20 cellular contexts compared by ENCODE assay signal in the genomic region with DNA sequence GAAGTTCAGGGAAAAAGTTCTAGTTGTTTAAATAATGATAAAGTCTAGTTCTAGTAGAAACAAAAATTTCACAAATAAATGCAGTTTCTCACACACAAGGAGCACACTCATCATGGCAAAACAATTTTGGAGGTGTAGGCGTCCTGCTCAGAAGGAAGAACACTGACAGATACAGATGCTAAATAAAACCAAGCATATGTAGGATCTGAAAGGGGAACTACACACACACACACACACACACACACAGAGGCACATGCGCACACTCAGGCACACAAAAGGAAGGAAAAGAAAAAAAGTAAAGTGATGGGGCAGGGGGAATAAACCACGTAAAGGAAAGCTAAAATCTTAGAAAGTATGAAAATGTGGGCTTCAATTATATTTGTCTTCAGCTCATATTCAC.
"Had no signal": no experiment of that assay in that cellular context is flagged by ENCODE, and none has a peak within 500 bp of the region (broad histone marks: within the 10 kb centered on the region; RNA-seq: fewer than 3 reads in every experiment).

No MANE protein-coding gene starts in this region.

- DNase-seq: activated CD4-positive, alpha-beta memory T cell treated with anti-CD3 and anti-CD28 coated beads, Interleukin-2, amount 10 ng/mL, durations not matched to agents 7 days and 5 days; activated CD4-positive, alpha-beta T cell treated with anti-CD3 and anti-CD28 coated beads, Interleukin-2, amount 10 ng/mL, durations not matched to agents 24 days and 14 days; activated effector memory CD4-positive, alpha-beta T cell treated with Interleukin-2 at 50 U/mL for 16 hours; activated naive CD4-positive, alpha-beta T cell treated with anti-CD3 and anti-CD28 coated beads, Interleukin-2, amount 10 ng/mL, durations not matched to agents 7 days and 5 days; activated T-cell treated with anti-CD3 and anti-CD28 coated beads, Interleukin-2, amount 50 U/mL, for 72 hours; colonic mucosa; effector memory CD8-positive, alpha-beta T cell; mesenchymal stem cell; nephron progenitor cell; stimulated activated CD4-positive, alpha-beta T cell treated with anti-CD3 and anti-CD28 coated beads, Interleukin-2, amount 100 ng/mL, for 48 hours; stimulated activated CD8-positive, alpha-beta memory T cell treated with anti-CD3 and anti-CD28 coated beads, Interleukin-4, amount 100 ng/mL, for 48 hours; stimulated activated naive CD4-positive, alpha-beta T cell treated with Interleukin-2 at 50 U/mL for 16 hours; thyroid gland had no signal

- H3K4me3 ChIP-seq: colonic mucosa, dorsolateral prefrontal cortex, esophagus muscularis mucosa, prostate gland, thyroid gland had no signal

- H3K4me1 ChIP-seq: colonic mucosa, esophagus muscularis mucosa, prostate gland, thyroid gland had no signal

- H3K4me3 Mint-ChIP-seq: activated CD4-positive, alpha-beta memory T cell treated with anti-CD3 and anti-CD28 coated beads, Interleukin-2, amount 10 ng/mL, durations not matched to agents 7 days and 5 days; activated CD4-positive, alpha-beta T cell treated with anti-CD3 and anti-CD28 coated beads, Interleukin-2, amount 10 ng/mL, durations not matched to agents 24 days and 14 days; activated naive CD4-positive, alpha-beta T cell treated with anti-CD3 and anti-CD28 coated beads, Interleukin-2, amount 10 ng/mL, durations not matched to agents 7 days and 5 days; activated T-cell treated with anti-CD3 and anti-CD28 coated beads, Interleukin-2, amount 50 U/mL, for 72 hours; effector memory CD8-positive, alpha-beta T cell; nephron progenitor cell; T-helper 1 cell treated with Interleukin-12 subunit alpha and Interleukin-12 subunit beta and Interleukin-4 antibody, amounts not matched to agents 30 μg/mL and 1 μg/mL, for 36 hours had no signal

- FAIRE-seq: bronchial epithelial cell, endothelial cell of umbilical vein had no signal

- H3K27me3 ChIP-seq: colonic mucosa, esophagus muscularis mucosa, thyroid gland had no signal

- H3K9me3 Mint-ChIP-seq: activated CD4-positive, alpha-beta memory T cell treated with anti-CD3 and anti-CD28 coated beads, Interleukin-2, amount 10 ng/mL, durations not matched to agents 7 days and 5 days; activated CD4-positive, alpha-beta T cell treated with anti-CD3 and anti-CD28 coated beads, Interleukin-2, amount 10 ng/mL, durations not matched to agents 24 days and 14 days; activated naive CD4-positive, alpha-beta T cell treated with anti-CD3 and anti-CD28 coated beads, Interleukin-2, amount 10 ng/mL, durations not matched to agents 7 days and 5 days; nephron progenitor cell; T-helper 1 cell treated with Interleukin-12 subunit alpha and Interleukin-12 subunit beta and Interleukin-4 antibody, amounts not matched to agents 30 μg/mL and 1 μg/mL, for 36 hours had no signal

- H3K27ac ChIP-seq: colonic mucosa, esophagus muscularis mucosa, prostate gland, thyroid gland had no signal

- H3K27ac Mint-ChIP-seq: activated CD4-positive, alpha-beta memory T cell treated with anti-CD3 and anti-CD28 coated beads, Interleukin-2, amount 10 ng/mL, durations not matched to agents 7 days and 5 days; activated CD4-positive, alpha-beta T cell treated with anti-CD3 and anti-CD28 coated beads, Interleukin-2, amount 10 ng/mL, durations not matched to agents 24 days and 14 days; activated naive CD4-positive, alpha-beta T cell treated with anti-CD3 and anti-CD28 coated beads, Interleukin-2, amount 10 ng/mL, durations not matched to agents 7 days and 5 days; activated T-cell treated with anti-CD3 and anti-CD28 coated beads, Interleukin-2, amount 50 U/mL, for 72 hours; effector memory CD8-positive, alpha-beta T cell; nephron progenitor cell; T-helper 1 cell treated with Interleukin-12 subunit alpha and Interleukin-12 subunit beta and Interleukin-4 antibody, amounts not matched to agents 30 μg/mL and 1 μg/mL, for 36 hours had no signal

- H3K36me3 ChIP-seq: colonic mucosa, esophagus muscularis mucosa, prostate gland, thyroid gland had no signal

- ATAC-seq: activated CD4-positive, CD25-positive, alpha-beta regulatory T cell treated with anti-CD3 and anti-CD28 coated beads, Interleukin-2, amount 50 U/mL, for 24 hours; activated T-cell treated with anti-CD3 and anti-CD28 coated beads, Interleukin-2, amount 50 U/mL, for 72 hours; effector memory CD8-positive, alpha-beta T cell had no signal

- H3K27me3 Mint-ChIP-seq: activated CD4-positive, alpha-beta memory T cell treated with anti-CD3 and anti-CD28 coated beads, Interleukin-2, amount 10 ng/mL, durations not matched to agents 7 days and 5 days; activated CD4-positive, alpha-beta T cell treated with anti-CD3 and anti-CD28 coated beads, Interleukin-2, amount 10 ng/mL, durations not matched to agents 24 days and 14 days; activated naive CD4-positive, alpha-beta T cell treated with anti-CD3 and anti-CD28 coated beads, Interleukin-2, amount 10 ng/mL, durations not matched to agents 7 days and 5 days; effector memory CD8-positive, alpha-beta T cell had no signal

- H3K9me3 ChIP-seq: colonic mucosa, esophagus muscularis mucosa, prostate gland, thyroid gland had no signal

- H3K4me1 Mint-ChIP-seq: activated CD4-positive, alpha-beta memory T cell treated with anti-CD3 and anti-CD28 coated beads, Interleukin-2, amount 10 ng/mL, durations not matched to agents 7 days and 5 days; activated CD4-positive, alpha-beta T cell treated with anti-CD3 and anti-CD28 coated beads, Interleukin-2, amount 10 ng/mL, durations not matched to agents 24 days and 14 days; activated naive CD4-positive, alpha-beta T cell treated with anti-CD3 and anti-CD28 coated beads, Interleukin-2, amount 10 ng/mL, durations not matched to agents 7 days and 5 days; nephron progenitor cell had no signal
